Comparison of ENCODE assay signal across 29 cellular contexts in genomic region chr11:69836401-69836800, GRCh38. TPM values are rescaled to one million over a fixed set of nuclear protein-coding genes. Genes with fewer than 3 reads are reported as not detected.
DNase-seq lines count a peak whose midpoint lies in the region; ATAC-seq, FAIRE-seq and TF ChIP-seq lines count a peak whose summit lies in the region.
"Had no signal": no experiment of that assay in that cellular context is flagged by ENCODE, and none has a peak within 500 bp of the region (broad histone marks: within the 10 kb centered on the region; RNA-seq: fewer than 3 reads in every experiment).

No MANE protein-coding gene starts in this region.

- H3K4me1 ChIP-seq in Peyer's patch, result no peaks in the 10 kb centered on the region
- H3K4me1 ChIP-seq: SJCRH30 had no signal

- H3K36me3 ChIP-seq in Peyer's patch, result no peaks in the 10 kb centered on the region
- H3K36me3 ChIP-seq: BE2C, SJCRH30 had no signal

- no peak overlapping the region for H3K27ac ChIP-seq in Peyer's patch
- H3K27ac ChIP-seq: 22Rv1, SJCRH30 had no signal

- no peaks in the 10 kb centered on the region for H3K36me3 Mint-ChIP-seq in stimulated activated effector memory CD8-positive, alpha-beta T cell treated with anti-CD3 and anti-CD28 coated beads, Interleukin-12 subunit alpha, Interleukin-12 subunit beta, amount 100 ng/mL, for 72 hours
- H3K36me3 Mint-ChIP-seq: CD14-positive monocyte had no signal

- FAIRE-seq in frontal cortex (lab: Jason Lieb, UNC), result no peak
- FAIRE-seq: D721Med, GM18507 had no signal

- ATAC-seq in sciatic nerve, result no peak
- no peak for ATAC-seq in stimulated activated effector memory CD8-positive, alpha-beta T cell treated with anti-CD3 and anti-CD28 coated beads, Interleukin-12 subunit alpha, Interleukin-12 subunit beta, amount 100 ng/mL, for 72 hours
- ATAC-seq: PC-3, Right ventricle myocardium inferior had no signal

- peaks cover 22% of the 10 kb centered on the region for H3K4me1 Mint-ChIP-seq in stimulated activated effector memory CD8-positive, alpha-beta T cell treated with anti-CD3 and anti-CD28 coated beads, Interleukin-12 subunit alpha, Interleukin-12 subunit beta, amount 100 ng/mL, for 72 hours
- H3K4me1 Mint-ChIP-seq: CD14-positive monocyte had no signal

- no peak overlapping the region for H3K4me3 ChIP-seq in Peyer's patch
- H3K4me3 ChIP-seq: SJCRH30 had no signal

- H3K9me3 ChIP-seq in Peyer's patch, result no peaks in the 10 kb centered on the region
- H3K9me3 ChIP-seq: BE2C, SJCRH30 had no signal

- H3K9me3 Mint-ChIP-seq in stimulated activated effector memory CD8-positive, alpha-beta T cell treated with anti-CD3 and anti-CD28 coated beads, Interleukin-12 subunit alpha, Interleukin-12 subunit beta, amount 100 ng/mL, for 72 hours, result no peaks in the 10 kb centered on the region
- H3K9me3 Mint-ChIP-seq: HFFc6 had no signal

- peak; percentile 9 for DNase-seq in activated CD4-positive, CD25-positive, alpha-beta regulatory T cell treated with anti-CD3 and anti-CD28 coated beads, Interleukin-2, amount 50 U/mL, for 72 hours
- DNase-seq in activated CD4-positive, CD25-positive, alpha-beta regulatory T cell (lab: John Stamatoyannopoulos, UW), result no peak
- peak in 2 of 3 donors; percentile 17 to 28 for DNase-seq in Peyer's patch
- DNase-seq in mesenteric fat pad (ENCODE audit: low spot score), result peak; percentile 64
- DNase-seq in sciatic nerve (ENCODE audit: low spot score), result peak; percentile 36
- DNase-seq in stimulated activated effector memory CD8-positive, alpha-beta T cell treated with anti-CD3 and anti-CD28 coated beads, Interleukin-12 subunit alpha, Interleukin-12 subunit beta, amount 100 ng/mL, for 72 hours (ENCODE audit: low spot score in 2 of 2), result no peak
- DNase-seq in UCSD-AML1 (lab: John Stamatoyannopoulos, UW; ENCODE audit: unreplicated experiment), result no peak
- no peak for DNase-seq in frontal cortex (ENCODE audit: low spot score in 2 of 2)
- DNase-seq: BE2C; H9; HFFc6; KBM-7; MV-4-11; NCI-H1105 treated with DMSO at 0.1 percent for 48 hours; NCI-H2029; NCI-H446; NCI-H524 treated with DMSO at 0.1 percent for 48 hours; NCI-H82; NK-92 treated with Interleukin-12 subunit alpha and Interleukin-12 subunit beta, amount 100 ng/mL, for 24 hours; PC-3; SJCRH30 had no signal

- H3K4me3 Mint-ChIP-seq in stimulated activated effector memory CD8-positive, alpha-beta T cell treated with anti-CD3 and anti-CD28 coated beads, Interleukin-12 subunit alpha, Interleukin-12 subunit beta, amount 100 ng/mL, for 72 hours, result no peak overlapping the region
- H3K4me3 Mint-ChIP-seq: H9, HFFc6 had no signal

- intact Hi-C loops in sciatic nerve (cut with DNase I), result no loop called here

- no peak for TF ChIP-seq CTCF in Peyer's patch (IDR thresholded peaks at IDR 0.05)

- H3K27ac Mint-ChIP-seq in stimulated activated effector memory CD8-positive, alpha-beta T cell treated with anti-CD3 and anti-CD28 coated beads, Interleukin-12 subunit alpha, Interleukin-12 subunit beta, amount 100 ng/mL, for 72 hours, result no peak overlapping the region
- H3K27ac Mint-ChIP-seq: CD14-positive monocyte, H9, HFFc6 had no signal

- TF ChIP-seq POLR2A in Peyer's patch (IDR thresholded peaks at IDR 0.05), result no peak

- no peaks in the 10 kb centered on the region for H3K27me3 ChIP-seq in Peyer's patch
- H3K27me3 ChIP-seq: BE2C, SJCRH30 had no signal

RNA-seq across cellular contexts. Expression of gene FGF3, which starts 17.2 kb away (rescaled TPM):
- not detected for total RNA-seq in Peyer's patch
- total RNA-seq in mesenteric fat pad, result not detected
- not detected for total RNA-seq in sciatic nerve
- total RNA-seq in frontal cortex, result not detected
- total RNA-seq: H9, HFFc6, LHCN-M2, MCF 10A, PC-3, Right ventricle myocardium inferior, RPMI7951, SJCRH30 had no signal

Comparison
In these comparisons a context has a peak if more than half of its experiments do, and no peak if none do; other contexts are left out.
1. DNase-seq: peak in activated CD4-positive, CD25-positive, alpha-beta regulatory T cell treated with anti-CD3 and anti-CD28 coated beads, Interleukin-2, amount 50 U/mL, for 72 hours (single experiment), Peyer's patch (2 of 3), mesenteric fat pad (single experiment) and sciatic nerve (single experiment); none in activated CD4-positive, CD25-positive, alpha-beta regulatory T cell (0 of 4), stimulated activated effector memory CD8-positive, alpha-beta T cell treated with anti-CD3 and anti-CD28 coated beads, Interleukin-12 subunit alpha, Interleukin-12 subunit beta, amount 100 ng/mL, for 72 hours (0 of 2), UCSD-AML1 (single experiment) and frontal cortex (0 of 2).